Comparison of ENCODE assay signal across 7 cellular contexts in genomic region chr5:29175774-29176173, GRCh38.
"Had no signal": no experiment of that assay in that cellular context is flagged by ENCODE, and none has a peak within 500 bp of the region (broad histone marks: within the 10 kb centered on the region; RNA-seq: fewer than 3 reads in every experiment).

No MANE protein-coding gene starts in this region.

- H3K4me1 Mint-ChIP-seq: IgD-negative memory B cell had no signal

- DNase-seq: GOT3, H9, HCEC 1CT, KBM-7 had no signal

- H3K9ac ChIP-seq: KMS-11 had no signal

- ATAC-seq: HepG2 had no signal

- H3K9me3 Mint-ChIP-seq: H9 had no signal

- H3K27ac Mint-ChIP-seq: H9, IgD-negative memory B cell had no signal

- H3K36me3 Mint-ChIP-seq: IgD-negative memory B cell had no signal

- H3K27me3 Mint-ChIP-seq: IgD-negative memory B cell had no signal

- H3K4me2 ChIP-seq: KMS-11 had no signal

- H3K4me3 Mint-ChIP-seq: H9 had no signal

- H3K27ac ChIP-seq: KMS-11 had no signal
